Comparison of ENCODE assay signal across 1 cellular context in the genomic region with DNA sequence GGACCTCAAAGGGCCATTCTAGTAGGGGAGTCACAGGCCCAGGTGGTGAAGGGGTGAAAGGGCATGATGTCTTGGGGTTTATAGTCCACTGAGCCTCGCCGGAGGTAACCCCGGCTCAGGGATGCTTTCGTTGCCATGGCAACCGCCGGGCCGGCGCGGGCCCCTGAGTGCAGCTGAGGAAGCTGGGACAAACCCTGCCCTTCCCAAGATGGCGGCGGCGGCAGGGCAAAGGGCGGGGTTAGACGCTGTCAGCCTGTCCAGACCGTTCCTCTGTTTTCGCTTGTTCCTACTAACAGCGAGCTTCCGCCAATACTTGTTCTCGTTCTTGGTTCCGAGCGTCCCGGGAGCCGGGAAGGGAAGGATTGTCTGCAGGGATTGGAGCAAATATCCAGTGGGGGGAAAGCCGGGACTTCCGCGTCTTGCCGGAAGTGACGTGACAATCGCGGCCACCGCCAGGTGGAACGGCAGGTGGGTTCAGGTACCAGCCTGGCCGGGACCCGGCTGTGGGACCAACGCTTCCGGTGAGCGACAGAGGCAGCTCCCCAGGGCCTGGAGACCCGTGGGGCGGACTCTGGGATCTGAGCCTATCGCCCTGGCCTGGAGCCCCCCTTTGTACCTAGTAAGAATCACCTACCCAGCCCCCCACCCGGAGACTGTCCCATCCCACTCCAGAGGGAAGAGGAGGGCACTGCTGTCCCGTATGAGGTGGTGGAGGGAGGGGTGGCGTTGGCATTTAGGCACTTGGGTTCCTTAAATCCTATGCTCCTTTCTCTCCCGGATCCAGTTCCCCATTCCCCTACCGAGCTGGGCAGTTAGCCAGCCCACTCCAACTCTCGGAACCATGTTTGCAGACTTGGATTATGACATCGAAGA.
TF ChIP-seq lines count a peak whose summit lies in the region.

TSS of gene PICK1 (plus strand) at position 436 of the 873 bp plus-strand sequence. CDS start at position 842, 406 bp downstream.

TF ChIP-seq in WTC11, 78 proteins besides CTCF, POLR2A, EP300 and RAD21 (continued from another document):
- TF ChIP-seq SP1 (CRISPR knock-in tag; conservative IDR thresholded peaks at IDR 0.05) (peak; percentile 90), KAT7 (CRISPR knock-in tag; IDR thresholded peaks at IDR 0.05; ENCODE audit: borderline replicate concordance) (no peak)
